Comparison of ENCODE assay signal across 21 cellular contexts in genomic region chr14:79404874-79405273, GRCh38.
DNase-seq lines count a peak whose midpoint lies in the region; ATAC-seq and TF ChIP-seq lines count a peak whose summit lies in the region.
"Had no signal": no experiment of that assay in that cellular context is flagged by ENCODE, and none has a peak within 500 bp of the region (broad histone marks: within the 10 kb centered on the region; RNA-seq: fewer than 3 reads in every experiment).

No MANE protein-coding gene starts in this region.

- H3K27ac ChIP-seq in upper lobe of right lung, result no peak overlapping the region
- H3K27ac ChIP-seq: breast epithelium, gastrocnemius medialis had no signal

- H3K9me3 ChIP-seq in upper lobe of right lung, result no peaks in the 10 kb centered on the region
- H3K9me3 ChIP-seq: breast epithelium, gastrocnemius medialis, tibial nerve had no signal

- H3K36me3 ChIP-seq in upper lobe of right lung, result no peaks in the 10 kb centered on the region
- H3K36me3 ChIP-seq: breast epithelium, gastrocnemius medialis, tibial nerve had no signal

- no peaks in the 10 kb centered on the region for H3K27me3 ChIP-seq in upper lobe of right lung
- H3K27me3 ChIP-seq: breast epithelium, gastrocnemius medialis, tibial nerve had no signal

- H3K4me3 ChIP-seq in upper lobe of right lung, result no peak overlapping the region
- H3K4me3 ChIP-seq: breast epithelium, gastrocnemius medialis, tibial nerve had no signal

- ATAC-seq in SK-N-SH treated with all-trans-retinoic acid at 6 μM for 48 hours, result peak; percentile 87
- ATAC-seq in upper lobe of right lung, result no peak
- ATAC-seq in omental fat pad (ENCODE audit: low FRiP score), result no peak
- ATAC-seq: gastrocnemius medialis, left colon, right cardiac atrium had no signal

- H3K4me1 ChIP-seq in upper lobe of right lung, result no peaks in the 10 kb centered on the region
- H3K4me1 ChIP-seq: breast epithelium, gastrocnemius medialis, tibial nerve had no signal

- intact Hi-C loops in upper lobe of right lung (cut with DNase I), result no loop called here

- no peak for TF ChIP-seq CTCF in upper lobe of right lung (IDR thresholded peaks at IDR 0.05)
- no peak for TF ChIP-seq CTCF in omental fat pad (IDR thresholded peaks at IDR 0.05)

- DNase-seq in COLO829 (ENCODE audit: low spot score), result peak; percentile 30
- peak; percentile 41 for DNase-seq in NCI-H1694 (lab: John Stamatoyannopoulos, UW)
- DNase-seq in myocyte (ENCODE audit: low read depth), result peak; percentile 2
- DNase-seq in upper lobe of right lung, result no peak
- DNase-seq in A172 (ENCODE audit: low spot score), result no peak
- no peak for DNase-seq in NCI-H146 (lab: John Stamatoyannopoulos, UW)
- DNase-seq in omental fat pad (ENCODE audit: low spot score), result no peak
- DNase-seq: ACHN; activated CD4-positive, CD25-positive, alpha-beta regulatory T cell; activated naive CD8-positive, alpha-beta T cell treated with anti-CD3 and anti-CD28 coated beads, Interleukin-2, amount 10 ng/mL, durations not matched to agents 7 days and 5 days; CD4-positive, CD25-positive, alpha-beta regulatory T cell; gastrocnemius medialis; Karpas-422; left colon; NCI-H526; right cardiac atrium; stimulated activated naive CD4-positive, alpha-beta T cell; T-helper 9 cell had no signal

TF ChIP-seq in SK-N-SH treated with all-trans-retinoic acid at 6 μM for 48 hours, 23 proteins besides CTCF, POLR2A, EP300 and RAD21:
- TF ChIP-seq CSRNP3 (CRISPR knock-in tag; IDR thresholded peaks at IDR 0.05) (no peak), TCF4 (CRISPR knock-in tag; IDR thresholded peaks at IDR 0.05; ENCODE audit: borderline replicate concordance) (no peak), ZFP30 (CRISPR knock-in tag; IDR thresholded peaks at IDR 0.05) (no peak), GLIS3 (CRISPR knock-in tag; IDR thresholded peaks at IDR 0.05) (no peak), ZNF8 (CRISPR knock-in tag; IDR thresholded peaks at IDR 0.05) (no peak), ZNF70 (CRISPR knock-in tag; IDR thresholded peaks at IDR 0.05) (no peak), ZFP3 (CRISPR knock-in tag; IDR thresholded peaks at IDR 0.05) (no peak), POU6F1 (CRISPR knock-in tag; IDR thresholded peaks at IDR 0.05; ENCODE audit: borderline replicate concordance, low read depth) (no peak), SNAI2 (CRISPR knock-in tag; IDR thresholded peaks at IDR 0.05) (no peak), PATZ1 (CRISPR knock-in tag; IDR thresholded peaks at IDR 0.05; ENCODE audit: borderline replicate concordance) (no peak), ISL1 (CRISPR knock-in tag; IDR thresholded peaks at IDR 0.05) (no peak), TOX (CRISPR knock-in tag; IDR thresholded peaks at IDR 0.05; ENCODE audit: borderline replicate concordance) (no peak), ESRRG (CRISPR knock-in tag; IDR thresholded peaks at IDR 0.05) (no peak), ARNTL (CRISPR knock-in tag; IDR thresholded peaks at IDR 0.05; ENCODE audit: borderline replicate concordance, low read depth) (no peak), ZNF565 (CRISPR knock-in tag; conservative IDR thresholded peaks at IDR 0.05; ENCODE audit: low read depth) (no peak)

Comparison
In these comparisons a context has a peak if more than half of its experiments do, and no peak if none do; other contexts are left out.
1. DNase-seq: peak in COLO829 (single experiment), NCI-H1694 (single experiment) and myocyte (single experiment); none in upper lobe of right lung (single experiment), A172 (single experiment), NCI-H146 (single experiment) and omental fat pad (single experiment).